ENCODE assay signal across 14 cellular contexts in the genomic region with DNA sequence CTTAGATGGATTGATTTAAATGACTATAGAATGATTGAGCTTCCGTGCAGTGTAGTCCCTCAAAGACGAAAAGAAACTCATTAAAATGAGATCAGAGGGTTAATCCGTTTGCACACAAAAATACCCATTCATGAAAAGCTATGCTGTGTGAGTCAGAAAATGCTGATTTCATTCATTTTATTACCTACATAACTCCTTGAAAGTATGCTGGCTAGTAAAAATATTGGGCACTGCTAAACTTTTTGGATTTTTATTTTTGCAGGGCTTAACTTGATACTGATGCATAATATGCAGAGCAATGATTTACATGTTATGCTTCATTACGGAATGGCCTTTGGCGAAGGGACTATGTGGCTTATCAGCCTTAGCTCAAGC. TPM values are rescaled to one million over a fixed set of nuclear protein-coding genes. Genes with fewer than 3 reads are reported as not detected.
DNase-seq lines count a peak whose midpoint lies in the region; ATAC-seq and TF ChIP-seq lines count a peak whose summit lies in the region.
"Had no signal": no experiment of that assay in that cellular context is flagged by ENCODE, and none has a peak within 500 bp of the region (broad histone marks: within the 10 kb centered on the region; RNA-seq: fewer than 3 reads in every experiment).

No MANE protein-coding gene starts in this region.

- TF ChIP-seq CTCF in HEK293 (tag by site-specific recombination; IDR thresholded peaks at IDR 0.05) (no peak), foreskin keratinocyte (conservative IDR thresholded peaks at IDR 0.05) (no peak), adrenal gland (IDR thresholded peaks at IDR 0.05) (no peak), WERI-Rb-1 (IDR thresholded peaks at IDR 0.05; ENCODE audit: low read depth, low read length) (no peak), left lung (IDR thresholded peaks at IDR 0.05) (no peak)

- H3K27me3 ChIP-seq in foreskin keratinocyte (no peaks in the 10 kb centered on the region), adrenal gland (no peaks in the 10 kb centered on the region), WERI-Rb-1 (ENCODE audit: insufficient read depth, low read depth, severe bottlenecking) (no peaks in the 10 kb centered on the region), left lung (no peaks in the 10 kb centered on the region)
- H3K27me3 ChIP-seq: suprapubic skin had no signal

- H3K27ac ChIP-seq in HEK293 (ENCODE audit: extremely low read depth, low read depth, low read length) (peak overlapping the region; percentile 47), SK-N-MC (peak overlapping the region; percentile 93), foreskin keratinocyte (peak overlapping the region; percentile 37), adrenal gland (peak overlapping the region in 1 of 5 donors; percentile 61), WERI-Rb-1 (no peak overlapping the region), left lung (no peak overlapping the region)

- H3K4me3 ChIP-seq in HEK293 (ENCODE audit: low read depth, low read length) (no peak overlapping the region), SK-N-MC (peak overlapping the region; percentile 71), adrenal gland (no peak overlapping the region), WERI-Rb-1 (ENCODE audit: low read depth, low read length) (no peak overlapping the region), left lung (no peak overlapping the region)
- H3K4me3 ChIP-seq: suprapubic skin had no signal

- H3K36me3 ChIP-seq in HEK293 (ENCODE audit: control insufficient read depth in 2 of 2, insufficient read depth in 1 of 2, low read length in 2 of 2) = no peaks in the 10 kb centered on the region
- H3K36me3 ChIP-seq in SK-N-MC (ENCODE audit: insufficient read depth, low read length) = no peaks in the 10 kb centered on the region
- no peaks in the 10 kb centered on the region for H3K36me3 ChIP-seq in adrenal gland (replicated peaks in 1 of 2)
- no peaks in the 10 kb centered on the region for H3K36me3 ChIP-seq in WERI-Rb-1
- H3K36me3 ChIP-seq in left lung = no peaks in the 10 kb centered on the region
- H3K36me3 ChIP-seq: suprapubic skin had no signal

- H3K4me1 ChIP-seq in HEK293 (ENCODE audit: control insufficient read depth, insufficient read depth, low read length) (peaks cover 32% of the 10 kb centered on the region), foreskin keratinocyte (peaks cover 49% of the 10 kb centered on the region), adrenal gland (replicated peaks in 1 of 2) (peaks cover 27 to 76% of the 10 kb centered on the region in 2 donors), left lung (peaks cover 5 to 24% of the 10 kb centered on the region in 2 donors)

- peak overlapping the region; percentile 58 for H3K9ac ChIP-seq in SK-N-MC (ENCODE audit: insufficient read length)

- TF ChIP-seq POLR2A in adrenal gland (IDR thresholded peaks at IDR 0.05) = no peak

- POLR2A ChIA-PET in HEK293 (lab: Yijun Ruan, JAX) = interaction anchor here (0.6 to 1.5 kb wide), 3 partner anchors 46 to 185 kb away, joined by 3 to 9 read pairs (median 4); a partner anchor contains a TSS

- WGBS in adrenal gland, 4 donors = 48 to 61% (median 58%) methylated on average over 5 of the region's 5 CpGs

- intact Hi-C loops in adrenal gland (cut with DNase I) (no loop called here), left lung (cut with DNase I) (no loop called here)

- CTCF ChIA-PET in HEK293 (lab: Yijun Ruan, JAX) = interaction anchor here (1.6 kb wide), 1 partner anchor 159 kb away, joined by 5 read pairs; no protein-coding TSS in a partner anchor

- H3K9me3 ChIP-seq in HEK293 (ENCODE audit: control insufficient read depth, insufficient read depth, low read depth, low read length) (no peaks in the 10 kb centered on the region), SK-N-MC (ENCODE audit: low read depth, low read length) (no peaks in the 10 kb centered on the region), adrenal gland (replicated peaks in 1 of 3) (no peaks in the 10 kb centered on the region), WERI-Rb-1 (ENCODE audit: severe bottlenecking) (no peaks in the 10 kb centered on the region), left lung (no peaks in the 10 kb centered on the region)
- H3K9me3 ChIP-seq: suprapubic skin had no signal

- ATAC-seq in foreskin keratinocyte (peak; percentile 34), left lung (no peak)
- ATAC-seq: activated T-helper 17 cell treated with anti-CD3 and anti-CD28 coated beads, Interleukin-2, amount 50 U/mL, for 72 hours; effector memory CD8-positive, alpha-beta T cell had no signal

- peak; percentile 70 for DNase-seq in SK-N-MC (ENCODE audit: low read depth, low spot score)
- DNase-seq in foreskin keratinocyte = peak in 1 of 2 donors; percentile 67
- peak; percentile 35 for DNase-seq in renal cortical epithelial cell (ENCODE audit: low read depth)
- no peak for DNase-seq in adrenal gland
- no peak for DNase-seq in WERI-Rb-1
- DNase-seq in left lung = no peak
- DNase-seq in stimulated activated CD4-positive, alpha-beta T cell treated with anti-CD3 and anti-CD28 coated beads, Interleukin-1b, Interleukin-23, amount 100 ng/mL, for 48 hours = no peak
- DNase-seq: activated CD4-positive, alpha-beta memory T cell treated with anti-CD3 and anti-CD28 coated beads for 36 hours; CD4-positive, alpha-beta T cell; effector memory CD8-positive, alpha-beta T cell; NCI-H2227 treated with DMSO at 0.1 percent for 48 hours had no signal

TF ChIP-seq in HEK293, 187 proteins besides CTCF, POLR2A, EP300 and RAD21 (continues in another document):
- TF ChIP-seq ZNF658 (tag by site-specific recombination; IDR thresholded peaks at IDR 0.05) (no peak), GFI1B (tag by site-specific recombination; IDR thresholded peaks at IDR 0.05) (peak; percentile 78), ZBTB17 (tag by site-specific recombination; IDR thresholded peaks at IDR 0.05) (peak; percentile 67; the same call in 1 of the 2 replicates), KLF10 (tag by site-specific recombination; IDR thresholded peaks at IDR 0.05) (peak; percentile 81)
- TF ChIP-seq, protein P1, sequence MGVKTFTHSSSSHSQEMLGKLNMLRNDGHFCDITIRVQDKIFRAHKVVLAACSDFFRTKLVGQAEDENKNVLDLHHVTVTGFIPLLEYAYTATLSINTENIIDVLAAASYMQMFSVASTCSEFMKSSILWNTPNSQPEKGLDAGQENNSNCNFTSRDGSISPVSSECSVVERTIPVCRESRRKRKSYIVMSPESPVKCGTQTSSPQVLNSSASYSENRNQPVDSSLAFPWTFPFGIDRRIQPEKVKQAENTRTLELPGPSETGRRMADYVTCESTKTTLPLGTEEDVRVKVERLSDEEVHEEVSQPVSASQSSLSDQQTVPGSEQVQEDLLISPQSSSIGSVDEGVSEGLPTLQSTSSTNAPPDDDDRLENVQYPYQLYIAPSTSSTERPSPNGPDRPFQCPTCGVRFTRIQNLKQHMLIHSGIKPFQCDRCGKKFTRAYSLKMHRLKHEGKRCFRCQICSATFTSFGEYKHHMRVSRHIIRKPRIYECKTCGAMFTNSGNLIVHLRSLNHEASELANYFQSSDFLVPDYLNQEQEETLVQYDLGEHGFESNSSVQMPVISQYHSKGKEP (tag by site-specific recombination; IDR thresholded peaks at IDR 0.05) = peak; percentile 47; the same call in 1 of the 2 replicates
- TF ChIP-seq, protein P2, sequence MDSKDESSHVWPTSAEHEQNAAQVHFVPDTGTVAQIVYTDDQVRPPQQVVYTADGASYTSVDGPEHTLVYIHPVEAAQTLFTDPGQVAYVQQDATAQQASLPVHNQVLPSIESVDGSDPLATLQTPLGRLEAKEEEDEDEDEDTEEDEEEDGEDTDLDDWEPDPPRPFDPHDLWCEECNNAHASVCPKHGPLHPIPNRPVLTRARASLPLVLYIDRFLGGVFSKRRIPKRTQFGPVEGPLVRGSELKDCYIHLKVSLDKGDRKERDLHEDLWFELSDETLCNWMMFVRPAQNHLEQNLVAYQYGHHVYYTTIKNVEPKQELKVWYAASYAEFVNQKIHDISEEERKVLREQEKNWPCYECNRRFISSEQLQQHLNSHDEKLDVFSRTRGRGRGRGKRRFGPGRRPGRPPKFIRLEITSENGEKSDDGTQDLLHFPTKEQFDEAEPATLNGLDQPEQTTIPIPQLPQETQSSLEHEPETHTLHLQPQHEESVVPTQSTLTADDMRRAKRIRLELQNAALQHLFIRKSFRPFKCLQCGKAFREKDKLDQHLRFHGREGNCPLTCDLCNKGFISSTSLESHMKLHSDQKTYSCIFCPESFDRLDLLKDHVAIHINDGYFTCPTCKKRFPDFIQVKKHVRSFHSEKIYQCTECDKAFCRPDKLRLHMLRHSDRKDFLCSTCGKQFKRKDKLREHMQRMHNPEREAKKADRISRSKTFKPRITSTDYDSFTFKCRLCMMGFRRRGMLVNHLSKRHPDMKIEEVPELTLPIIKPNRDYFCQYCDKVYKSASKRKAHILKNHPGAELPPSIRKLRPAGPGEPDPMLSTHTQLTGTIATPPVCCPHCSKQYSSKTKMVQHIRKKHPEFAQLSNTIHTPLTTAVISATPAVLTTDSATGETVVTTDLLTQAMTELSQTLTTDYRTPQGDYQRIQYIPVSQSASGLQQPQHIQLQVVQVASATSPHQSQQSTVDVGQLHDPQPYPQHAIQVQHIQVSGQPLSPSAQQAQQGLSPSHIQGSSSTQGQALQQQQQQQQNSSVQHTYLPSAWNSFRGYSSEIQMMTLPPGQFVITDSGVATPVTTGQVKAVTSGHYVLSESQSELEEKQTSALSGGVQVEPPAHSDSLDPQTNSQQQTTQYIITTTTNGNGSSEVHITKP (tag by site-specific recombination; IDR thresholded peaks at IDR 0.05) = no peak
- TF ChIP-seq, protein P3, sequence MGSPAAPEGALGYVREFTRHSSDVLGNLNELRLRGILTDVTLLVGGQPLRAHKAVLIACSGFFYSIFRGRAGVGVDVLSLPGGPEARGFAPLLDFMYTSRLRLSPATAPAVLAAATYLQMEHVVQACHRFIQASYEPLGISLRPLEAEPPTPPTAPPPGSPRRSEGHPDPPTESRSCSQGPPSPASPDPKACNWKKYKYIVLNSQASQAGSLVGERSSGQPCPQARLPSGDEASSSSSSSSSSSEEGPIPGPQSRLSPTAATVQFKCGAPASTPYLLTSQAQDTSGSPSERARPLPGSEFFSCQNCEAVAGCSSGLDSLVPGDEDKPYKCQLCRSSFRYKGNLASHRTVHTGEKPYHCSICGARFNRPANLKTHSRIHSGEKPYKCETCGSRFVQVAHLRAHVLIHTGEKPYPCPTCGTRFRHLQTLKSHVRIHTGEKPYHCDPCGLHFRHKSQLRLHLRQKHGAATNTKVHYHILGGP (tag by site-specific recombination; IDR thresholded peaks at IDR 0.05) = peak; percentile 76

RNA-seq across cellular contexts. Expression of a gene that starts 54.2 kb away (rescaled TPM):
- total RNA-seq in foreskin keratinocyte (21.5 and 23.6 TPM in 2 replicates), renal cortical epithelial cell (3.1 and 9.1 TPM in 2 replicates), adrenal gland (10 to 100 TPM; 14.9 to 38.6 (median 29.0) TPM), left lung (10 to 100 TPM in 1 of 2 donors, 1 to 10 TPM in 1; 9.7 to 15.4 TPM)
- polyA plus RNA-seq in foreskin keratinocyte (9.2 and 11.1 TPM in 2 replicates), adrenal gland (10 to 100 TPM; 13.2 to 22.2 (median 16.6) TPM)

Comparison
In these comparisons a context has a peak if more than half of its experiments do, and no peak if none do; other contexts are left out.
1. H3K27ac ChIP-seq: peak in HEK293 (single experiment), SK-N-MC (single experiment) and foreskin keratinocyte (single experiment); none in WERI-Rb-1 (single experiment) and left lung (0 of 2).
2. DNase-seq: peak in SK-N-MC (single experiment) and renal cortical epithelial cell (single experiment); none in adrenal gland (0 of 7), WERI-Rb-1 (single experiment), left lung (0 of 2) and stimulated activated CD4-positive, alpha-beta T cell treated with anti-CD3 and anti-CD28 coated beads, Interleukin-1b, Interleukin-23, amount 100 ng/mL, for 48 hours (single experiment).